ENCODE assay signal across 22 cellular contexts in the genomic region with DNA sequence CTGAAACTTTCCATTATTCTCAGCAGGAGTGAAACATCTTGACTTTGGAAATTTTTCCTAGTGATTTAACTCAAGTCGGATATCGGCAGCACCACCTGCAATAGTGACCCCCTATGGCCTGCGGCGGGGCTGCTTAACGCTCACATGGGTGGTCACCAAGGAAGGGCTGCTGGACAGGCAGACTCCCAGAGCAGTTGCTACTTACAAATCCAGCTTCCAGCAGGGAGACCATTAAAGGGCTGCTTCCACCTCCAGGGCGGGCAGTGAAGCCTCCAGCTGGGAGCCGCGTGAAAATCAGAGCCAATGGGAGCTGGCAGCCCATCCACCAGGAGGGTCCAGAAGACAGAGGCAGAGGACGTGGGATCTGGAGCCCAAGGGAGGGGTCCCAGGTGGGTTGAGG.
DNase-seq lines count a peak whose midpoint lies in the region; ATAC-seq and TF ChIP-seq lines count a peak whose summit lies in the region.
"Had no signal": no experiment of that assay in that cellular context is flagged by ENCODE, and none has a peak within 500 bp of the region (broad histone marks: within the 10 kb centered on the region; RNA-seq: fewer than 3 reads in every experiment).

No MANE protein-coding gene starts in this region.

- H3K4me1 Mint-ChIP-seq in chondrocyte (ENCODE audit: low read depth) = no peaks in the 10 kb centered on the region
- H3K4me1 Mint-ChIP-seq: CD14-positive monocyte; CD4-positive, alpha-beta memory T cell; CD8-positive, alpha-beta memory T cell had no signal

- no peaks in the 10 kb centered on the region for H3K27me3 Mint-ChIP-seq in chondrocyte (ENCODE audit: low read depth)
- H3K27me3 Mint-ChIP-seq: CD4-positive, alpha-beta memory T cell; CD8-positive, alpha-beta memory T cell had no signal

- ATAC-seq in sciatic nerve = no peak
- ATAC-seq: GM12878 had no signal

- TF ChIP-seq CTCF in chondrocyte (IDR thresholded peaks at IDR 0.05) = no peak

- H3K4me3 Mint-ChIP-seq in chondrocyte (ENCODE audit: unreplicated experiment) = no peak overlapping the region
- H3K4me3 Mint-ChIP-seq: CD14-positive monocyte; CD4-positive, alpha-beta memory T cell; CD4-positive, CD25-positive, alpha-beta regulatory T cell; CD8-positive, alpha-beta memory T cell had no signal

- H3K36me3 Mint-ChIP-seq in chondrocyte (ENCODE audit: low read depth) = peaks cover 20% of the 10 kb centered on the region

- H3K27ac Mint-ChIP-seq in chondrocyte (ENCODE audit: unreplicated experiment) = no peak overlapping the region
- H3K27ac Mint-ChIP-seq: CD4-positive, CD25-positive, alpha-beta regulatory T cell had no signal

- H3K9me3 Mint-ChIP-seq in chondrocyte (ENCODE audit: low read depth) = peaks cover 36% of the 10 kb centered on the region

- DNase-seq in chondrocyte (ENCODE audit: low spot score) (peak; percentile 62), ecto neural progenitor cell (ENCODE audit: low spot score) (peak; percentile 32), sciatic nerve (ENCODE audit: low spot score) (peak; percentile 35), NCI-H82 (lab: John Stamatoyannopoulos, UW) (no peak), ureter (ENCODE audit: low spot score) (no peak)
- DNase-seq: 8988T; ACHN; BE2C; C1 segment of cervical spinal cord; CD4-positive, alpha-beta memory T cell; CD4-positive, CD25-positive, alpha-beta regulatory T cell; CD8-positive, alpha-beta memory T cell; COR-L47; DMS 273 treated with DMSO at 0.1 percent for 48 hours; DMS153; DMS53; DMS79; DND-41; EL; GDM1 had no signal

- intact Hi-C loops in sciatic nerve (cut with DNase I) = no loop called here

Comparison
In these comparisons a context has a peak if more than half of its experiments do, and no peak if none do; other contexts are left out.
1. DNase-seq: peak in chondrocyte (single experiment), ecto neural progenitor cell (single experiment) and sciatic nerve (single experiment); none in NCI-H82 (single experiment) and ureter (single experiment).